8 cellular contexts compared by ENCODE assay signal in genomic region chr12:57520008-57520726, GRCh38. TPM values are rescaled to one million over a fixed set of nuclear protein-coding genes. Genes with fewer than 3 reads are reported as not detected.
DNase-seq lines count a peak whose midpoint lies in the region; ATAC-seq and TF ChIP-seq lines count a peak whose summit lies in the region.

DDIT3 (minus strand) TSS chr12:57520514; CDS start chr12:57517406, 3,108 bp downstream.

- H3K4me3 Mint-ChIP-seq in dendritic cell treated with granulocyte-macrophage colony-stimulating factor and Interleukin-4, amounts not matched to agents 40 ng/mL and 50 ng/mL, for 4 days = peak within 1 kb of the TSS; percentile 95

- under 1% methylated on average over 48 of the region's 48 CpGs for WGBS in liver

- H3K4me1 ChIP-seq in liver (ENCODE audit: control insufficient read depth in 4 of 4, insufficient read depth in 4 of 4, low read length in 3 of 4) = peaks cover 10 to 58% (median 37%) of the 10 kb centered on the region in 4 donors

- no peaks in the 10 kb centered on the region for H3K9me3 Mint-ChIP-seq in dendritic cell treated with granulocyte-macrophage colony-stimulating factor and Interleukin-4, amounts not matched to agents 40 ng/mL and 50 ng/mL, for 4 days

- peak within 1 kb of the TSS; percentile 80 to 92 for H3K9ac ChIP-seq in liver (ENCODE audit: low read depth in 1 of 2, low read length in 2 of 2)

- peak in 13 of 14 donors; percentile 94 to 100 (median 99) for DNase-seq in C1 segment of cervical spinal cord (lab: John Stamatoyannopoulos, UW)
- peak; percentile 100 for DNase-seq in NCI-H774 (lab: John Stamatoyannopoulos, UW)
- peak; percentile 98 to 100 for DNase-seq in activated CD4-positive, alpha-beta T cell treated with anti-CD3 and anti-CD28 coated beads, Interleukin-2, amount 50 U/mL, for 24 hours (ENCODE audit: low read depth in 1 of 2, low spot score in 1 of 2)
- DNase-seq in stimulated activated CD4-positive, alpha-beta T cell treated with anti-CD3 and anti-CD28 coated beads, Interleukin-4, amount 100 ng/mL, for 1 hour = peak; percentile 99

- H3K4me1 Mint-ChIP-seq in dendritic cell treated with granulocyte-macrophage colony-stimulating factor and Interleukin-4, amounts not matched to agents 40 ng/mL and 50 ng/mL, for 4 days (ENCODE audit: low read depth) = peaks cover 68% of the 10 kb centered on the region

- H3K27me3 Mint-ChIP-seq in dendritic cell treated with granulocyte-macrophage colony-stimulating factor and Interleukin-4, amounts not matched to agents 40 ng/mL and 50 ng/mL, for 4 days = no peaks in the 10 kb centered on the region

- no peaks in the 10 kb centered on the region for H3K27me3 ChIP-seq in liver (ENCODE audit: control insufficient read depth in 4 of 4, insufficient read depth in 4 of 4, low read length in 3 of 4)

- H3K9me3 ChIP-seq in liver (ENCODE audit: control insufficient read depth in 4 of 4, low read length in 3 of 4) = no peaks in the 10 kb centered on the region

- peak within 1 kb of the TSS; percentile 95 for H3K27ac ChIP-seq in liver (ENCODE audit: low read depth in 1 of 2, low read length in 2 of 2)

- peak; percentile 14 to 25 for TF ChIP-seq RAD21 in liver (IDR thresholded peaks at IDR 0.05)

- H3K27ac Mint-ChIP-seq in dendritic cell treated with granulocyte-macrophage colony-stimulating factor and Interleukin-4, amounts not matched to agents 40 ng/mL and 50 ng/mL, for 4 days = peak within 1 kb of the TSS; percentile 98

- no peak for TF ChIP-seq CTCF in liver (IDR thresholded peaks at IDR 0.05; ENCODE audit: low read depth, low read length, missing input control)

- peak within 1 kb of the TSS; percentile 88 to 98 (median 97) for H3K4me3 ChIP-seq in liver (ENCODE audit: low read depth in 1 of 3, low read length in 3 of 3)

- H3K36me3 ChIP-seq in liver (ENCODE audit: control insufficient read depth in 4 of 4, insufficient read depth in 3 of 4, low read depth in 1 of 4, low read length in 3 of 4) = peaks cover 3 to 33% (median 25%) of the 10 kb centered on the region in 4 donors

- peak; percentile 71 for ATAC-seq in GM19397 (IDR thresholded peaks at IDR 0.05; ENCODE audit: unreplicated experiment)
- peak; percentile 51 for ATAC-seq in HG03565 (IDR thresholded peaks at IDR 0.05; ENCODE audit: unreplicated experiment)

- peaks cover 73% of the 10 kb centered on the region for H3K36me3 Mint-ChIP-seq in dendritic cell treated with granulocyte-macrophage colony-stimulating factor and Interleukin-4, amounts not matched to agents 40 ng/mL and 50 ng/mL, for 4 days (ENCODE audit: low read depth)

- intact Hi-C loops in dendritic cell treated with granulocyte-macrophage colony-stimulating factor and Interleukin-4, amounts not matched to agents 40 ng/mL and 50 ng/mL, for 4 days (cut with micrococcal nuclease) = loop anchor here (1.0 kb wide), 1 partner anchor 32 kb away; the partner anchor contains the start of gene MARS1

TF ChIP-seq in liver, 16 proteins besides CTCF, POLR2A, EP300 and RAD21:
- TF ChIP-seq EGR1 (IDR thresholded peaks at IDR 0.05; ENCODE audit: low read depth in 2 of 2) (peak; percentile 62 to 87), GABPA (IDR thresholded peaks at IDR 0.05 in 1 of 2, conservative IDR thresholded peaks at IDR 0.05 in 1 of 2) (peak in 1 of 2 donors; percentile 81), TAF1 (conservative IDR thresholded peaks at IDR 0.05) (peak; percentile 99), HNF4A (conservative IDR thresholded peaks at IDR 0.05) (peak; percentile 47 to 78), RXRA (IDR thresholded peaks at IDR 0.05) (peak; percentile 47 to 54), MAX (IDR thresholded peaks at IDR 0.05) (no peak), NR2F2 (IDR thresholded peaks at IDR 0.05) (peak; percentile 89), HNF4G (IDR thresholded peaks at IDR 0.05) (peak; percentile 52), YY1 (IDR thresholded peaks at IDR 0.05) (peak; percentile 47), REST (IDR thresholded peaks at IDR 0.05) (peak; percentile 95), JUND (IDR thresholded peaks at IDR 0.05) (peak in 1 of 2 donors; percentile 85), ZBTB33 (IDR thresholded peaks at IDR 0.05) (peak; percentile 32), FOXA1 (IDR thresholded peaks at IDR 0.05) (no peak), ATF3 (IDR thresholded peaks at IDR 0.05) (no peak), SP1 (IDR thresholded peaks at IDR 0.05) (peak; percentile 86), FOXA2 (IDR thresholded peaks at IDR 0.05) (no peak)

RNA-seq across cellular contexts. Expression of gene DDIT3, which starts in this region (rescaled TPM):
- 10 to 100 TPM in 1 of 2 donors, 1 to 10 TPM in 1; 4.7 to 12.6 TPM for total RNA-seq in liver
- 10 to 100 TPM; 19.9 to 30.2 TPM for polyA plus RNA-seq in liver

Comparison
In these comparisons a context has a peak if more than half of its experiments do, and no peak if none do; other contexts are left out.
1. Peak in every context shown above with its lines: DNase-seq, ATAC-seq, H3K4me3 ChIP-seq and H3K27ac ChIP-seq.